1 cellular context compared by ENCODE assay signal in the genomic region with DNA sequence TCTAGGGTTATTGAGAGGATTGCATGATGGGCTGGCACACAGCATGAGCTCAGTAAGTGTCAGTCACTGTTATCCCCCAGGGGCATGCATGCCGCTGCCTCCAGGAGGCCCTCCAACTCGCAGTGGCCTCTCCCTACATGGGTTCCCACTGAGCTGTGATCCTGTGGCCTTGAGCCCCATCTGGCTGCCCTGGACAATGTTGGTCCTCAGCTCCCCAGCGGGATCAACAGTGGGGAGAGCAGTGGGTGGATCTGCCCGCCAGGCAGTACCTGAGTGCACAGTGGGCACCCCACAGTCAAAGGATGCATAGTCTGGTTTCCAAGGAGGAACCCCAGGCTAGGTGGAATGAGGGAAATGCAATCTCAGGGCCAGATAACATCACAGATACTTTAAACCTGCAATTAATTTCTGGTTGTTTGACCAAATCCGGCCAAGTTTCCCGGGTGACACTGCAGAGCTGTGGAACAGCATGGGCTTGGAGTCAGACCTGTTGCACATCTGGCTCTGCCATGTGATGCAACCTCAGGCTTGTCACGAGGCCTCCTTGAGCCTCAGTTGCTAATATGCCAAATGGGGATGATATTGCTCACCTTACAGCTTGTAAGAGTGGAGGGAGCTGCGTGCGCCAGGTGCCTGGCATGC.
TF ChIP-seq lines count a peak whose summit lies in the region.

No MANE protein-coding gene starts in this region.

TF ChIP-seq in H1, 55 proteins besides CTCF, POLR2A, EP300 and RAD21:
- TF ChIP-seq GABPA (IDR thresholded peaks at IDR 0.05; ENCODE audit: borderline replicate concordance, insufficient read depth, low read length): no peak
- no peak for TF ChIP-seq MAFK (IDR thresholded peaks at IDR 0.05; ENCODE audit: low read depth, low read length)
- TF ChIP-seq, protein P1, sequence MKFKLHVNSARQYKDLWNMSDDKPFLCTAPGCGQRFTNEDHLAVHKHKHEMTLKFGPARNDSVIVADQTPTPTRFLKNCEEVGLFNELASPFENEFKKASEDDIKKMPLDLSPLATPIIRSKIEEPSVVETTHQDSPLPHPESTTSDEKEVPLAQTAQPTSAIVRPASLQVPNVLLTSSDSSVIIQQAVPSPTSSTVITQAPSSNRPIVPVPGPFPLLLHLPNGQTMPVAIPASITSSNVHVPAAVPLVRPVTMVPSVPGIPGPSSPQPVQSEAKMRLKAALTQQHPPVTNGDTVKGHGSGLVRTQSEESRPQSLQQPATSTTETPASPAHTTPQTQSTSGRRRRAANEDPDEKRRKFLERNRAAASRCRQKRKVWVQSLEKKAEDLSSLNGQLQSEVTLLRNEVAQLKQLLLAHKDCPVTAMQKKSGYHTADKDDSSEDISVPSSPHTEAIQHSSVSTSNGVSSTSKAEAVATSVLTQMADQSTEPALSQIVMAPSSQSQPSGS (IDR thresholded peaks at IDR 0.05; ENCODE audit: low read length): no peak
- TF ChIP-seq EGR1 (IDR thresholded peaks at IDR 0.05; ENCODE audit: borderline replicate concordance, low read depth, low read length): no peak
- TF ChIP-seq HDAC2 (IDR thresholded peaks at IDR 0.05; ENCODE audit: borderline replicate concordance in 1 of 2, low read depth in 2 of 2, low read length in 2 of 2): no peak
- TF ChIP-seq TEAD4 (IDR thresholded peaks at IDR 0.05; ENCODE audit: low read depth, low read length): no peak
- TF ChIP-seq TAF1 (IDR thresholded peaks at IDR 0.05; ENCODE audit: low read depth, low read length): no peak
- TF ChIP-seq JUN (IDR thresholded peaks at IDR 0.05; ENCODE audit: low read depth, low read length): no peak
- no peak for TF ChIP-seq TAF7 (optimal IDR thresholded peaks at IDR 0.05; ENCODE audit: borderline replicate concordance, low read depth, low read length)
- TF ChIP-seq RNF2 (IDR thresholded peaks at IDR 0.05; ENCODE audit: borderline replicate concordance, low read depth, low read length, missing control alignments, poor library complexity, severe bottlenecking): no peak
- no peak for TF ChIP-seq CEBPB (IDR thresholded peaks at IDR 0.05; ENCODE audit: low read depth, low read length)
- TF ChIP-seq RXRA (IDR thresholded peaks at IDR 0.05; ENCODE audit: insufficient read depth, low read depth, low read length): no peak
